ENCODE assay signal across 14 cellular contexts in genomic region chr15:82178061-82178460, GRCh38.
A peak's percentile ranks its signal among the peaks of the same experiment; 100 is the strongest.
DNase-seq lines count a peak whose midpoint lies in the region; ATAC-seq and TF ChIP-seq lines count a peak whose summit lies in the region.
"Had no signal": no experiment of that assay in that cellular context is flagged by ENCODE, and none has a peak within 500 bp of the region (broad histone marks: within the 10 kb centered on the region; RNA-seq: fewer than 3 reads in every experiment).

No MANE protein-coding gene starts in this region.

- no peak overlapping the region for H4K91ac ChIP-seq in IMR-90 (ENCODE audit: insufficient read depth, low read depth, low read length)

- 0 out of 2 replicates have a peak overlapping the region, but pooled peaks have one; percentile 31 for H3K23ac ChIP-seq in IMR-90 (ENCODE audit: low read depth, low read length)

- no peak overlapping the region for H2AFZ ChIP-seq in IMR-90 (replicated peaks; ENCODE audit: low read length, poor library complexity)
- no peak overlapping the region for H2AFZ ChIP-seq in hepatocyte

- H3K4me1 ChIP-seq in IMR-90 (ENCODE audit: control insufficient read depth, insufficient read depth, low read length) (peaks cover 9% of the 10 kb centered on the region), hepatocyte (ENCODE audit: insufficient read depth) (peaks cover 8% of the 10 kb centered on the region)
- no peaks in the 10 kb centered on the region for H3K4me1 ChIP-seq in naive thymus-derived CD4-positive, alpha-beta T cell (ENCODE audit: control insufficient read depth in 2 of 2, insufficient read depth in 2 of 2, low read length in 2 of 2)

- ATAC-seq in IMR-90 (ENCODE audit: low read depth), result peak; percentile 93
- ATAC-seq in GM18909 (IDR thresholded peaks at IDR 0.05; ENCODE audit: poor library complexity, unreplicated experiment), result no peak
- no peak for ATAC-seq in naive thymus-derived CD4-positive, alpha-beta T cell
- no peak for ATAC-seq in GM21529 (IDR thresholded peaks at IDR 0.05; ENCODE audit: unreplicated experiment)
- ATAC-seq: left lobe of liver; natural killer cell; right cardiac atrium; stimulated activated naive CD8-positive, alpha-beta T cell treated with anti-CD3 and anti-CD28 coated beads, Interleukin-15, amount 100 ng/mL, for 72 hours had no signal

- no peak overlapping the region for H2AK9ac ChIP-seq in IMR-90 (replicated peaks; ENCODE audit: low read depth, low read length, poor library complexity)

- DNase-seq in IMR-90, result peak; percentile 83
- DNase-seq in brain pericyte (ENCODE audit: low read depth, low spot score), result peak; percentile 50
- no peak for DNase-seq in hepatocyte (ENCODE audit: low spot score)
- no peak for DNase-seq in naive thymus-derived CD4-positive, alpha-beta T cell
- DNase-seq in activated naive CD4-positive, alpha-beta T cell (lab: John Stamatoyannopoulos, UW), result no peak
- DNase-seq: activated B cell treated with CpG ODN at 0.5 μM for 24 hours; head of caudate nucleus; natural killer cell; NCI-H2171; right cardiac atrium; stimulated activated naive CD8-positive, alpha-beta T cell treated with anti-CD3 and anti-CD28 coated beads, Interleukin-15, amount 100 ng/mL, for 72 hours had no signal

- H3K27me3 ChIP-seq in IMR-90 (ENCODE audit: control insufficient read depth, insufficient read depth, low read length) (no peaks in the 10 kb centered on the region), hepatocyte (no peaks in the 10 kb centered on the region)
- no peaks in the 10 kb centered on the region for H3K27me3 ChIP-seq in naive thymus-derived CD4-positive, alpha-beta T cell (ENCODE audit: control insufficient read depth in 2 of 2, insufficient read depth in 2 of 2, low read length in 2 of 2)

- H3K27ac Mint-ChIP-seq in naive thymus-derived CD4-positive, alpha-beta T cell, result no peak overlapping the region
- H3K27ac Mint-ChIP-seq: activated B cell treated with CpG ODN at 0.5 μM for 24 hours had no signal

- H3K36me3 ChIP-seq in IMR-90 (ENCODE audit: control insufficient read depth, insufficient read depth, low read length) (no peaks in the 10 kb centered on the region), hepatocyte (replicated peaks; ENCODE audit: insufficient read depth, low read depth) (no peaks in the 10 kb centered on the region)
- H3K36me3 ChIP-seq in naive thymus-derived CD4-positive, alpha-beta T cell (ENCODE audit: control insufficient read depth in 2 of 3, insufficient read depth in 3 of 3, low read length in 3 of 3), result no peaks in the 10 kb centered on the region

- H3K27ac ChIP-seq in IMR-90 (ENCODE audit: insufficient read depth, low read length) (no peak overlapping the region), hepatocyte (peak overlapping the region; percentile 12)
- no peak overlapping the region for H3K27ac ChIP-seq in naive thymus-derived CD4-positive, alpha-beta T cell (ENCODE audit: low read depth, low read length)

- no TSS peak for BruUV-seq in IMR-90 (replicated peaks; lab: Mats Ljungman, UMichigan)

- H2BK20ac ChIP-seq in IMR-90 (ENCODE audit: low read depth, low read length), result peak overlapping the region; percentile 15; the same call in 1 of the 2 replicates

- H3K9me1 ChIP-seq in IMR-90 (ENCODE audit: insufficient read depth, low read length), result peaks cover 8% of the 10 kb centered on the region

- in situ Hi-C loops in IMR-90 (cut with MboI; ENCODE audit: low sequenced_read_pairs), result no loop called here

- TF ChIP-seq RAD21 in IMR-90 (IDR thresholded peaks at IDR 0.05; ENCODE audit: low read length), result no peak

- no peaks in the 10 kb centered on the region for H3K27me3 Mint-ChIP-seq in naive thymus-derived CD4-positive, alpha-beta T cell
- H3K27me3 Mint-ChIP-seq: activated B cell treated with CpG ODN at 0.5 μM for 24 hours; stimulated activated naive CD8-positive, alpha-beta T cell treated with anti-CD3 and anti-CD28 coated beads, Interleukin-15, amount 100 ng/mL, for 72 hours had no signal

- WGBS in IMR-90 (ENCODE audit: extremely low coverage in 2 of 2, insufficient read length in 1 of 2), 2 experiments, result no CpG with 5 or more reads among the region's 2 CpGs
- WGBS in hepatocyte (ENCODE audit: low lambda C conversion rate, missing lambda C conversion rate), result 50% methylated on average over 2 of the region's 2 CpGs

- peak overlapping the region; percentile 21; the same call in 1 of the 2 replicates for H3K14ac ChIP-seq in IMR-90 (replicated peaks; ENCODE audit: low read depth, low read length)

- CTCF ChIA-PET in IMR-90 (lab: Yijun Ruan, JAX), result interaction anchor here (0.9 to 1.8 kb wide), 2 partner anchors 9 to 70 kb away, joined by 3 to 4 read pairs; no protein-coding TSS in a partner anchor
- CTCF ChIA-PET in naive thymus-derived CD4-positive, alpha-beta T cell (lab: Charles Lee), result interaction anchor here (0.6 to 1.2 kb wide), 2 partner anchors 22 to 699 kb away, joined by 3 to 4 read pairs; no protein-coding TSS in a partner anchor

- 0 out of 3 replicates have a peak overlapping the region, but pooled peaks have one; percentile 2 for H2BK15ac ChIP-seq in IMR-90 (ENCODE audit: low read depth, low read length)

- dilution Hi-C loops in IMR-90 (cut with HindIII; ENCODE audit: low sequenced_read_pairs, unreplicated experiment), result no loop called here

- H3K79me2 ChIP-seq in hepatocyte, result no peaks in the 10 kb centered on the region

- no peaks in the 10 kb centered on the region for H3K9me3 ChIP-seq in IMR-90 (ENCODE audit: control insufficient read depth, insufficient read depth, low read length)
- no peaks in the 10 kb centered on the region for H3K9me3 ChIP-seq in hepatocyte (ENCODE audit: low read depth)
- H3K9me3 ChIP-seq in naive thymus-derived CD4-positive, alpha-beta T cell (ENCODE audit: control insufficient read depth in 2 of 3, low read length in 3 of 3), result no peaks in the 10 kb centered on the region

- peaks cover 0 to 29% (median 2%) of the 10 kb centered on the region in 5 donors for H3K36me3 Mint-ChIP-seq in naive thymus-derived CD4-positive, alpha-beta T cell
- H3K36me3 Mint-ChIP-seq: natural killer cell had no signal

- H3K9me2 ChIP-seq in hepatocyte (replicated peaks; ENCODE audit: insufficient read depth), result no peaks in the 10 kb centered on the region

- H2BK120ac ChIP-seq in IMR-90 (ENCODE audit: low read depth, low read length), result peak overlapping the region; percentile 27

- H4K20me1 ChIP-seq in IMR-90 (ENCODE audit: insufficient read depth, low read length) (peaks cover 4% of the 10 kb centered on the region; the same call in 1 of the 2 replicates), hepatocyte (ENCODE audit: insufficient read depth, poor library complexity, severe bottlenecking) (no peaks in the 10 kb centered on the region)

- peak overlapping the region; percentile 14 for H3K4ac ChIP-seq in IMR-90 (ENCODE audit: low read depth, low read length)

- peak overlapping the region; percentile 4 for H2BK5ac ChIP-seq in IMR-90 (ENCODE audit: low read depth, low read length, poor library complexity, severe bottlenecking)

- 0 out of 4 replicates have a peak overlapping the region, but pooled peaks of 1 of the 2 experiments have one; percentile 16 for H4K8ac ChIP-seq in IMR-90 (ENCODE audit: low read depth in 2 of 2, low read length in 2 of 2)

- no peak overlapping the region for H4K5ac ChIP-seq in IMR-90 (ENCODE audit: low read depth, low read length)

- intact Hi-C loops in IMR-90 (cut with micrococcal nuclease), result no loop called here
- intact Hi-C loops in naive thymus-derived CD4-positive, alpha-beta T cell (cut with micrococcal nuclease), result no loop called here

- H3K9ac ChIP-seq in IMR-90 (ENCODE audit: low read depth, low read length), result no peak overlapping the region

- peaks cover 0 to 11% (median 0%) of the 10 kb centered on the region in 7 donors for H3K4me1 Mint-ChIP-seq in naive thymus-derived CD4-positive, alpha-beta T cell

- no peak for TF ChIP-seq CTCF in IMR-90 (conservative IDR thresholded peaks at IDR 0.05; ENCODE audit: low read depth, low read length)
- TF ChIP-seq CTCF in hepatocyte (IDR thresholded peaks at IDR 0.05; ENCODE audit: poor library complexity), result no peak

- H2AK5ac ChIP-seq in IMR-90 (ENCODE audit: low read depth, low read length), result peak overlapping the region; percentile 72; the same call in 1 of the 2 replicates

- H3K4me3 ChIP-seq in IMR-90 (ENCODE audit: insufficient read depth, low read depth, low read length) (no peak overlapping the region), hepatocyte (no peak overlapping the region)
- H3K4me3 ChIP-seq in naive thymus-derived CD4-positive, alpha-beta T cell (ENCODE audit: low read length), result no peak overlapping the region

- peak overlapping the region; percentile 10; the same call in 1 of the 2 replicates for H3K4me2 ChIP-seq in IMR-90 (ENCODE audit: low read depth, low read length)
- H3K4me2 ChIP-seq in hepatocyte, result no peak overlapping the region

- TF ChIP-seq POLR2A in IMR-90 (IDR thresholded peaks at IDR 0.05; ENCODE audit: low read depth, low read length), result no peak

- peak overlapping the region; percentile 46; the same call in 1 of the 2 replicates for H3K18ac ChIP-seq in IMR-90 (ENCODE audit: low read depth, low read length)

- H3K79me1 ChIP-seq in IMR-90 (ENCODE audit: low read depth in 1 of 2, low read length in 2 of 2), result peaks cover 3 to 16% of the 10 kb centered on the region in 2 experiments; a peak in 1 of 4 replicates

- no peak overlapping the region for H3K56ac ChIP-seq in IMR-90 (ENCODE audit: extremely low read depth, insufficient read depth, low read length)

- POLR2A ChIA-PET in IMR-90 (lab: Charles Lee; ENCODE audit: unreplicated experiment), result no interaction called here
- POLR2A ChIA-PET in naive thymus-derived CD4-positive, alpha-beta T cell (lab: Charles Lee), result no interaction called here

- no peak overlapping the region for H3K4me3 Mint-ChIP-seq in naive thymus-derived CD4-positive, alpha-beta T cell
- H3K4me3 Mint-ChIP-seq: activated B cell treated with CpG ODN at 0.5 μM for 24 hours; natural killer cell; stimulated activated naive CD8-positive, alpha-beta T cell treated with anti-CD3 and anti-CD28 coated beads, Interleukin-15, amount 100 ng/mL, for 72 hours had no signal

- no peaks in the 10 kb centered on the region for H3K9me3 Mint-ChIP-seq in naive thymus-derived CD4-positive, alpha-beta T cell
- H3K9me3 Mint-ChIP-seq: activated B cell treated with CpG ODN at 0.5 μM for 24 hours; natural killer cell; stimulated activated naive CD8-positive, alpha-beta T cell treated with anti-CD3 and anti-CD28 coated beads, Interleukin-15, amount 100 ng/mL, for 72 hours had no signal

TF ChIP-seq in IMR-90, 13 proteins besides CTCF, POLR2A, EP300 and RAD21:
- peak; percentile 29; the same call in 1 of the 2 replicates for TF ChIP-seq NFE2L2 (IDR thresholded peaks at IDR 0.05; ENCODE audit: low read depth, low read length)
- TF ChIP-seq CEBPB (IDR thresholded peaks at IDR 0.05; ENCODE audit: low read depth, low read length), result peak; percentile 69
- no peak for TF ChIP-seq BHLHE40 (IDR thresholded peaks at IDR 0.05; ENCODE audit: low read depth, low read length)
- no peak for TF ChIP-seq RCOR1 (IDR thresholded peaks at IDR 0.05; ENCODE audit: insufficient replicate concordance, low read length)
- TF ChIP-seq MAFK (IDR thresholded peaks at IDR 0.05; ENCODE audit: low read depth, low read length), result peak; percentile 97

Comparison
In these comparisons a context has a peak if more than half of its experiments do, and no peak if none do; other contexts are left out.
1. DNase-seq: peak in IMR-90 (single experiment) and brain pericyte (single experiment); none in hepatocyte (single experiment), naive thymus-derived CD4-positive, alpha-beta T cell (0 of 9) and activated naive CD4-positive, alpha-beta T cell (0 of 4).